ENCODE assay signal across 37 cellular contexts in genomic region chr14:90966493-90966892, GRCh38.
"Had no signal": no experiment of that assay in that cellular context is flagged by ENCODE, and none has a peak within 500 bp of the region (broad histone marks: within the 10 kb centered on the region; RNA-seq: fewer than 3 reads in every experiment).

No MANE protein-coding gene starts in this region.

- H3K4me3 Mint-ChIP-seq: activated CD4-positive, alpha-beta memory T cell treated with anti-CD3 and anti-CD28 coated beads, Interleukin-2, amount 10 ng/mL, durations not matched to agents 7 days and 5 days; activated CD4-positive, alpha-beta T cell treated with anti-CD3 and anti-CD28 coated beads for 36 hours; activated CD4-positive, alpha-beta T cell treated with anti-CD3 and anti-CD28 coated beads, Interleukin-2, amount 10 ng/mL, durations not matched to agents 7 days and 5 days; activated CD8-positive, alpha-beta memory T cell treated with anti-CD3 and anti-CD28 coated beads, Interleukin-2, amount 10 ng/mL, durations not matched to agents 7 days and 5 days; activated CD8-positive, alpha-beta T cell treated with anti-CD3 and anti-CD28 coated beads, Interleukin-2, amount 10 ng/mL, durations not matched to agents 7 days and 5 days; activated naive CD4-positive, alpha-beta T cell treated with anti-CD3 and anti-CD28 coated beads, Interleukin-2, amount 10 ng/mL, durations not matched to agents 7 days and 5 days; activated naive CD4-positive, alpha-beta T cell treated with anti-CD3 and anti-CD28 coated beads, Interleukin-2, amount 50 U/mL, for 24 hours; activated naive CD8-positive, alpha-beta T cell; activated naive CD8-positive, alpha-beta T cell treated with anti-CD3 and anti-CD28 coated beads, Interleukin-2, amount 10 ng/mL, durations not matched to agents 7 days and 5 days; activated naive CD8-positive, alpha-beta T cell treated with anti-CD3 and anti-CD28 coated beads, Interleukin-2, amount 50 U/mL, for 24 hours; activated T-cell treated with anti-CD3 and anti-CD28 coated beads, Interleukin-2, amount 50 U/mL, for 4 hours; brain; central memory CD8-positive, alpha-beta T cell; T-helper 1 cell treated with Interleukin-12 subunit alpha and Interleukin-12 subunit beta and Interleukin-4 antibody, amounts not matched to agents 30 μg/mL and 1 μg/mL, for 36 hours; T-helper 2 cell treated with Interferon-gamma antibody and Interleukin-4, amounts not matched to agents 5 μg/mL and 100 μg/mL, for 36 hours; WTC11 had no signal

- H3K4me3 ChIP-seq: ascending aorta, cardiac muscle cell had no signal

- DNase-seq: activated CD4-positive, alpha-beta memory T cell treated with anti-CD3 and anti-CD28 coated beads, Interleukin-2, amount 10 ng/mL, durations not matched to agents 7 days and 5 days; activated CD4-positive, alpha-beta T cell treated with anti-CD3 and anti-CD28 coated beads for 1 hour; activated CD4-positive, alpha-beta T cell treated with anti-CD3 and anti-CD28 coated beads for 36 hours; activated CD4-positive, alpha-beta T cell treated with anti-CD3 and anti-CD28 coated beads for 48 hours; activated CD4-positive, alpha-beta T cell treated with anti-CD3 and anti-CD28 coated beads, Interleukin-2, amount 10 ng/mL, durations not matched to agents 7 days and 5 days; activated CD4-positive, alpha-beta T cell treated with anti-CD3 and anti-CD28 coated beads, Interleukin-2, amount 50 U/mL, for 48 hours; activated CD4-positive, CD25-positive, alpha-beta regulatory T cell; activated CD8-positive, alpha-beta memory T cell treated with anti-CD3 and anti-CD28 coated beads for 24 hours; activated CD8-positive, alpha-beta memory T cell treated with anti-CD3 and anti-CD28 coated beads, Interleukin-2, amount 10 ng/mL, durations not matched to agents 7 days and 5 days; activated CD8-positive, alpha-beta memory T cell treated with anti-CD3 and anti-CD28 coated beads, Interleukin-2, amount 50 U/mL, for 48 hours; activated CD8-positive, alpha-beta T cell treated with anti-CD3 and anti-CD28 coated beads, Interleukin-2, amount 10 ng/mL, durations not matched to agents 7 days and 5 days; activated effector memory CD4-positive, alpha-beta T cell treated with Interleukin-2 at 50 U/mL for 16 hours; activated gamma-delta T cell; activated naive CD4-positive, alpha-beta T cell treated with anti-CD3 and anti-CD28 coated beads, Interleukin-2, amount 10 ng/mL, durations not matched to agents 7 days and 5 days; activated naive CD4-positive, alpha-beta T cell treated with Interleukin-2 at 50 U/mL for 16 hours; activated naive CD8-positive, alpha-beta T cell treated with anti-CD3 and anti-CD28 coated beads, Interleukin-2, amount 10 ng/mL, durations not matched to agents 7 days and 5 days; activated naive CD8-positive, alpha-beta T cell treated with anti-CD3 and anti-CD28 coated beads, Interleukin-2, amount 50 U/mL, for 24 hours; activated T-cell treated with anti-CD3 and anti-CD28 coated beads, Interleukin-2, amount 50 U/mL, for 4 hours; amygdala; anterior cingulate cortex; caudate nucleus; cerebellar nuclear complex; T-helper 1 cell; T-helper 2 cell; T-helper 9 cell had no signal

- H3K9me3 ChIP-seq: ascending aorta had no signal

- H3K4me1 ChIP-seq: ascending aorta had no signal

- H3K27me3 ChIP-seq: ascending aorta, cardiac muscle cell had no signal

- H3K27me3 Mint-ChIP-seq: activated CD4-positive, alpha-beta memory T cell treated with anti-CD3 and anti-CD28 coated beads, Interleukin-2, amount 10 ng/mL, durations not matched to agents 7 days and 5 days; activated CD4-positive, alpha-beta T cell treated with anti-CD3 and anti-CD28 coated beads for 36 hours; activated CD4-positive, alpha-beta T cell treated with anti-CD3 and anti-CD28 coated beads, Interleukin-2, amount 10 ng/mL, durations not matched to agents 7 days and 5 days; activated CD8-positive, alpha-beta memory T cell treated with anti-CD3 and anti-CD28 coated beads, Interleukin-2, amount 10 ng/mL, durations not matched to agents 7 days and 5 days; activated naive CD4-positive, alpha-beta T cell treated with anti-CD3 and anti-CD28 coated beads, Interleukin-2, amount 10 ng/mL, durations not matched to agents 7 days and 5 days; activated naive CD4-positive, alpha-beta T cell treated with anti-CD3 and anti-CD28 coated beads, Interleukin-2, amount 50 U/mL, for 24 hours; activated naive CD8-positive, alpha-beta T cell; activated naive CD8-positive, alpha-beta T cell treated with anti-CD3 and anti-CD28 coated beads, Interleukin-2, amount 10 ng/mL, durations not matched to agents 7 days and 5 days; activated naive CD8-positive, alpha-beta T cell treated with anti-CD3 and anti-CD28 coated beads, Interleukin-2, amount 50 U/mL, for 24 hours; brain; central memory CD8-positive, alpha-beta T cell had no signal

- H3K36me3 ChIP-seq: ascending aorta, cardiac muscle cell had no signal

- H3K27ac ChIP-seq: ascending aorta, cardiac muscle cell, VCaP had no signal

- H3K27ac Mint-ChIP-seq: activated CD4-positive, alpha-beta memory T cell treated with anti-CD3 and anti-CD28 coated beads, Interleukin-2, amount 10 ng/mL, durations not matched to agents 7 days and 5 days; activated CD4-positive, alpha-beta T cell treated with anti-CD3 and anti-CD28 coated beads for 36 hours; activated CD4-positive, alpha-beta T cell treated with anti-CD3 and anti-CD28 coated beads, Interleukin-2, amount 10 ng/mL, durations not matched to agents 7 days and 5 days; activated CD8-positive, alpha-beta memory T cell treated with anti-CD3 and anti-CD28 coated beads, Interleukin-2, amount 10 ng/mL, durations not matched to agents 7 days and 5 days; activated CD8-positive, alpha-beta T cell treated with anti-CD3 and anti-CD28 coated beads, Interleukin-2, amount 10 ng/mL, durations not matched to agents 7 days and 5 days; activated naive CD4-positive, alpha-beta T cell treated with anti-CD3 and anti-CD28 coated beads, Interleukin-2, amount 10 ng/mL, durations not matched to agents 7 days and 5 days; activated naive CD4-positive, alpha-beta T cell treated with anti-CD3 and anti-CD28 coated beads, Interleukin-2, amount 50 U/mL, for 24 hours; activated naive CD8-positive, alpha-beta T cell treated with anti-CD3 and anti-CD28 coated beads, Interleukin-2, amount 50 U/mL, for 24 hours; activated T-helper 2 cell treated with anti-CD3 and anti-CD28 coated beads, Interferon-gamma antibody, Interleukin-2, Interleukin-4, amounts not matched to agents 10 μg/mL and 5 μg/mL and 100 μg/mL, durations not matched to agents 14 hours and 24 hours and 36 hours; brain; T-helper 1 cell treated with Interleukin-12 subunit alpha and Interleukin-12 subunit beta and Interleukin-4 antibody, amounts not matched to agents 30 μg/mL and 1 μg/mL, for 36 hours; T-helper 2 cell treated with Interferon-gamma antibody and Interleukin-4, amounts not matched to agents 5 μg/mL and 100 μg/mL, for 36 hours; WTC11 had no signal

- H3K9me3 Mint-ChIP-seq: activated naive CD4-positive, alpha-beta T cell treated with anti-CD3 and anti-CD28 coated beads, Interleukin-2, amount 10 ng/mL, durations not matched to agents 7 days and 5 days; activated naive CD8-positive, alpha-beta T cell treated with anti-CD3 and anti-CD28 coated beads, Interleukin-2, amount 50 U/mL, for 24 hours; activated T-cell treated with anti-CD3 and anti-CD28 coated beads, Interleukin-2, amount 50 U/mL, for 4 hours; central memory CD8-positive, alpha-beta T cell; T-helper 2 cell treated with Interferon-gamma antibody and Interleukin-4, amounts not matched to agents 5 μg/mL and 100 μg/mL, for 36 hours had no signal

- ATAC-seq: activated CD4-positive, alpha-beta T cell treated with anti-CD3 and anti-CD28 coated beads for 36 hours; activated CD4-positive, CD25-positive, alpha-beta regulatory T cell treated with anti-CD3 and anti-CD28 coated beads, Interleukin-2, amount 50 U/mL, for 24 hours; activated CD8-positive, alpha-beta memory T cell treated with anti-CD3 and anti-CD28 coated beads, Interleukin-2, amount 10 ng/mL, durations not matched to agents 7 days and 5 days; activated CD8-positive, alpha-beta T cell treated with anti-CD3 and anti-CD28 coated beads, Interleukin-2, amount 10 ng/mL, durations not matched to agents 7 days and 5 days; activated naive CD8-positive, alpha-beta T cell treated with anti-CD3 and anti-CD28 coated beads, Interleukin-2, amount 50 U/mL, for 24 hours; activated T-cell treated with anti-CD3 and anti-CD28 coated beads, Interleukin-2, amount 50 U/mL, for 4 hours; WTC11 had no signal

- H3K4me1 Mint-ChIP-seq: WTC11 had no signal
